Comparison of ENCODE assay signal across 21 cellular contexts in the genomic region with DNA sequence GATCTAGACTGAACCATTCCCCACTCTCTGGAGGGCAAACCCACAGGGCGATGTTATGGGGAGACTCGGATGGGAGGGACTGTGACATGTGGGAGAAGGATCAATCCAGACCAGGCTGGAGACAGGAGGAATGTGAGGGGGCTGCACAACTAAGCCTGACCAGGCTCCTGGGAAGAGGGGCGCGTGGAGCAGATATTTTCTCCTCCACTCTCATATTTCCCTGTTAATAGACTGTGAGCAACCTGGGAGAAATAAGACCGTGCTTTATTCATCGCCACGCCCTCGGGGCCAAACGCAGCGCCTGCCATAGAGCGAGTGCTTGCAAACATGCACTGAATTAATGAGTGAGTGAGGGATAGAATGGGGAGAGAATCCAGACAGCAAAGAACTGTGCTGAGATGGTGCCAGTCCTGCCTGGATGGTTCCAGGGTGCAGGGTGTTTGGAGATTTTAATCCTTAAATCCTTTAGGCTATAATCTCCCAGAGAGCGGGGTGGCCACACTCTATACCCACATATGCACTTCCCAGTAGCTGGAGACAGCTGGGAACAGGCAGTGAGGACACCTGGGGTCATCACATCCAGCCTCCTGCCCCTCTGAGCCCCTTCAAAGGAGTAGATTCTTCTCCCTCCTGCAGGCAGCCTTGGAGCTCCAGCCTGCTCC. TPM values are rescaled to one million over a fixed set of nuclear protein-coding genes. Genes with fewer than 3 reads are reported as not detected.
"Had no signal": no experiment of that assay in that cellular context is flagged by ENCODE, and none has a peak within 500 bp of the region (broad histone marks: within the 10 kb centered on the region; RNA-seq: fewer than 3 reads in every experiment).

No MANE protein-coding gene starts in this region.

- DNase-seq: activated CD4-positive, alpha-beta T cell treated with anti-CD3 and anti-CD28 coated beads, Interleukin-2, amount 10 ng/mL, durations not matched to agents 24 days and 14 days; activated CD4-positive, CD25-positive, alpha-beta regulatory T cell; activated CD8-positive, alpha-beta T cell treated with anti-CD3 and anti-CD28 coated beads, Interleukin-2, amount 10 ng/mL, durations not matched to agents 7 days and 5 days; activated naive CD4-positive, alpha-beta T cell treated with Interleukin-2 at 50 U/mL for 16 hours; activated naive CD8-positive, alpha-beta T cell treated with anti-CD3 and anti-CD28 coated beads, Interleukin-2, amount 50 U/mL, for 24 hours; activated T-cell treated with anti-CD3 and anti-CD28 coated beads, Interleukin-2, amount 50 U/mL, for 24 hours; anterior cingulate cortex; brain microvascular endothelial cell; central memory CD4-positive, alpha-beta T cell; left cardiac atrium; lower lobe of right lung; stimulated activated CD4-positive, alpha-beta T cell treated with anti-CD3 and anti-CD28 coated beads, Interleukin-4, amount 100 ng/mL, for 4 hours; stimulated activated naive B cell treated with anti-CD40 and anti-IgM and Interleukin-4, amounts not matched to agents 10 μg/mL and 1 μg/mL and 100 μg/mL, for 72 hours; T-cell had no signal

- ATAC-seq: activated CD8-positive, alpha-beta T cell treated with anti-CD3 and anti-CD28 coated beads, Interleukin-2, amount 10 ng/mL, durations not matched to agents 7 days and 5 days; activated naive CD8-positive, alpha-beta T cell treated with anti-CD3 and anti-CD28 coated beads, Interleukin-2, amount 50 U/mL, for 24 hours; left cardiac atrium; lower lobe of right lung; sciatic nerve; stimulated activated naive B cell treated with anti-CD40 and anti-IgM and Interleukin-4, amounts not matched to agents 10 μg/mL and 1 μg/mL and 100 μg/mL, for 72 hours; T-cell had no signal

- H3K4me2 ChIP-seq: smooth muscle cell had no signal

- H3K4me1 Mint-ChIP-seq: activated CD4-positive, alpha-beta T cell treated with anti-CD3 and anti-CD28 coated beads, Interleukin-2, amount 10 ng/mL, durations not matched to agents 24 days and 14 days; activated naive CD8-positive, alpha-beta T cell treated with anti-CD3 and anti-CD28 coated beads, Interleukin-2, amount 50 U/mL, for 24 hours; stimulated activated naive B cell treated with anti-CD40 and anti-IgM and Interleukin-4, amounts not matched to agents 10 μg/mL and 1 μg/mL and 100 μg/mL, for 72 hours; T-cell had no signal

- H3K36me3 ChIP-seq: brain microvascular endothelial cell, esophagus muscularis mucosa, lower lobe of right lung, ovary had no signal

- H3K27ac ChIP-seq: brain microvascular endothelial cell, esophagus muscularis mucosa, lower lobe of right lung, ovary had no signal

- H3K27me3 ChIP-seq: brain microvascular endothelial cell, ovary had no signal

- H3K36me3 Mint-ChIP-seq: stimulated activated naive B cell treated with anti-CD40 and anti-IgM and Interleukin-4, amounts not matched to agents 10 μg/mL and 1 μg/mL and 100 μg/mL, for 72 hours; T-cell had no signal

- H3K9me3 Mint-ChIP-seq: activated CD4-positive, alpha-beta T cell treated with anti-CD3 and anti-CD28 coated beads, Interleukin-2, amount 10 ng/mL, durations not matched to agents 24 days and 14 days; activated naive CD8-positive, alpha-beta T cell treated with anti-CD3 and anti-CD28 coated beads, Interleukin-2, amount 50 U/mL, for 24 hours; activated T-cell treated with anti-CD3 and anti-CD28 coated beads, Interleukin-2, amount 50 U/mL, for 24 hours; activated T-helper 2 cell treated with anti-CD3 and anti-CD28 coated beads, Interferon-gamma antibody, Interleukin-2, Interleukin-4, amounts not matched to agents 10 μg/mL and 5 μg/mL and 100 μg/mL, durations not matched to agents 14 hours and 24 hours and 36 hours; stimulated activated naive B cell treated with anti-CD40 and anti-IgM and Interleukin-4, amounts not matched to agents 10 μg/mL and 1 μg/mL and 100 μg/mL, for 72 hours; T-cell had no signal

- H3K9me3 ChIP-seq: esophagus muscularis mucosa, lower lobe of right lung, ovary had no signal

- H3K27ac Mint-ChIP-seq: activated CD4-positive, alpha-beta T cell treated with anti-CD3 and anti-CD28 coated beads, Interleukin-2, amount 10 ng/mL, durations not matched to agents 24 days and 14 days; activated CD8-positive, alpha-beta T cell treated with anti-CD3 and anti-CD28 coated beads, Interleukin-2, amount 10 ng/mL, durations not matched to agents 7 days and 5 days; activated naive CD8-positive, alpha-beta T cell treated with anti-CD3 and anti-CD28 coated beads, Interleukin-2, amount 50 U/mL, for 24 hours; activated T-cell treated with anti-CD3 and anti-CD28 coated beads, Interleukin-2, amount 50 U/mL, for 24 hours; activated T-helper 2 cell treated with anti-CD3 and anti-CD28 coated beads, Interferon-gamma antibody, Interleukin-2, Interleukin-4, amounts not matched to agents 10 μg/mL and 5 μg/mL and 100 μg/mL, durations not matched to agents 14 hours and 24 hours and 36 hours; stimulated activated naive B cell treated with anti-CD40 and anti-IgM and Interleukin-4, amounts not matched to agents 10 μg/mL and 1 μg/mL and 100 μg/mL, for 72 hours; T-cell had no signal

- H3K4me3 Mint-ChIP-seq: activated CD4-positive, alpha-beta T cell treated with anti-CD3 and anti-CD28 coated beads, Interleukin-2, amount 10 ng/mL, durations not matched to agents 24 days and 14 days; activated CD8-positive, alpha-beta T cell treated with anti-CD3 and anti-CD28 coated beads, Interleukin-2, amount 10 ng/mL, durations not matched to agents 7 days and 5 days; activated naive CD8-positive, alpha-beta T cell treated with anti-CD3 and anti-CD28 coated beads, Interleukin-2, amount 50 U/mL, for 24 hours; activated T-cell treated with anti-CD3 and anti-CD28 coated beads, Interleukin-2, amount 50 U/mL, for 24 hours; stimulated activated naive B cell treated with anti-CD40 and anti-IgM and Interleukin-4, amounts not matched to agents 10 μg/mL and 1 μg/mL and 100 μg/mL, for 72 hours; T-cell had no signal

- H3K4me3 ChIP-seq: esophagus muscularis mucosa, lower lobe of right lung, ovary, smooth muscle cell had no signal

RNA-seq across cellular contexts. Expression of a gene that starts 13.6 kb away (rescaled TPM):
- total RNA-seq: glomerular endothelial cell had no signal

RNA-seq across cellular contexts. Expression of a gene that starts 33.3 kb away (rescaled TPM):
- total RNA-seq: activated CD4-positive, alpha-beta T cell treated with anti-CD3 and anti-CD28 coated beads, Interleukin-2, amount 10 ng/mL, durations not matched to agents 24 days and 14 days; activated CD8-positive, alpha-beta T cell treated with anti-CD3 and anti-CD28 coated beads, Interleukin-2, amount 10 ng/mL, durations not matched to agents 7 days and 5 days; activated T-helper 2 cell treated with anti-CD3 and anti-CD28 coated beads, Interferon-gamma antibody, Interleukin-2, Interleukin-4, amounts not matched to agents 10 μg/mL and 5 μg/mL and 100 μg/mL, durations not matched to agents 14 hours and 24 hours and 36 hours; esophagus muscularis mucosa; glomerular endothelial cell; lower lobe of right lung; sciatic nerve; T-cell had no signal

RNA-seq across cellular contexts. Expression of a gene that starts 44.4 kb away (rescaled TPM):
- total RNA-seq: activated CD4-positive, alpha-beta T cell treated with anti-CD3 and anti-CD28 coated beads, Interleukin-2, amount 10 ng/mL, durations not matched to agents 24 days and 14 days; activated CD8-positive, alpha-beta T cell treated with anti-CD3 and anti-CD28 coated beads, Interleukin-2, amount 10 ng/mL, durations not matched to agents 7 days and 5 days; activated T-helper 2 cell treated with anti-CD3 and anti-CD28 coated beads, Interferon-gamma antibody, Interleukin-2, Interleukin-4, amounts not matched to agents 10 μg/mL and 5 μg/mL and 100 μg/mL, durations not matched to agents 14 hours and 24 hours and 36 hours; glomerular endothelial cell; smooth muscle cell; T-cell had no signal

RNA-seq across cellular contexts. Expression of a gene that starts 55.5 kb away (rescaled TPM):
- total RNA-seq: activated CD4-positive, alpha-beta T cell treated with anti-CD3 and anti-CD28 coated beads, Interleukin-2, amount 10 ng/mL, durations not matched to agents 24 days and 14 days; activated CD8-positive, alpha-beta T cell treated with anti-CD3 and anti-CD28 coated beads, Interleukin-2, amount 10 ng/mL, durations not matched to agents 7 days and 5 days; activated T-helper 2 cell treated with anti-CD3 and anti-CD28 coated beads, Interferon-gamma antibody, Interleukin-2, Interleukin-4, amounts not matched to agents 10 μg/mL and 5 μg/mL and 100 μg/mL, durations not matched to agents 14 hours and 24 hours and 36 hours; glomerular endothelial cell; smooth muscle cell; T-cell; ureter had no signal
